ENCODE assay signal across 11 cellular contexts in the genomic region with DNA sequence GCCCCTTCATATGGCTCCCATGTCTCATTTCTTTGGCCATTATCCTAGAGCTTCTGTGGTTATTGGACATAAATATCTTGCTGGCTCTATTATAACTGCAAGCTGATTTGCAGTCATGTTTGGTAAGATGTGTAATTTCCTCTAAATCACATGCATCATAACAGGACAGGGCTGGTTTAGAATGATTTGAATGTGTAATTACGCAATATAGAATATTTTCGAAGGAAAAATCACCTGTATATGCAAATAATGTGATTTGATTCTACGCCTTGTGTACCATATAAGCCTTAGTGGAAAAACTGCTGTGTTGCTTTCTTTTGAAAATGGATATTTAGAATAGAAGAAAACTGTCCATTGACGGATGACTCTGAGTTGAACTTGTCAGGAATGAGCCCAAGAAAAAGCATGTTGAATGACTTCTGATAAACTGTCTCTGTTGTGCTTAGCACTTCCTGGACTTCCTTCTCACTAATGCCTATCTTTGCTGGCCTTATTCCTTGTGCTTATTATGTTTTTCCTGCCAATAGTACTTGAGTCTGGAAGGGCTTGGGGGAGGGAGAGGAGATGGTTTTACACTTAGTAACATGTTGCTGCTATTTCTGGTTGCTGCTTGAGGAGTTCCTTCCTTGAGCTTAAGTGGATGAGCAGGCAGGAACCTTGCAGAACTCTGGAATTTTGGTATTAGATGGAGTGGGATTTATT. TPM values are rescaled to one million over a fixed set of nuclear protein-coding genes. Genes with fewer than 3 reads are reported as not detected.
A peak's percentile ranks its signal among the peaks of the same experiment; 100 is the strongest.
DNase-seq lines count a peak whose midpoint lies in the region; ATAC-seq, FAIRE-seq and TF ChIP-seq lines count a peak whose summit lies in the region.
"Had no signal": no experiment of that assay in that cellular context is flagged by ENCODE, and none has a peak within 500 bp of the region (broad histone marks: within the 10 kb centered on the region; RNA-seq: fewer than 3 reads in every experiment).

No MANE protein-coding gene starts in this region.

- H3K27me3 ChIP-seq in HepG2 (ENCODE audit: control insufficient read depth in 1 of 2, insufficient read depth in 2 of 2, low read length in 2 of 2), result peaks cover 0 to 15% of the 10 kb centered on the region in 2 experiments; a peak in 3 of 5 replicates
- H3K27me3 ChIP-seq in upper lobe of left lung, result no peaks in the 10 kb centered on the region

- no peak for TF ChIP-seq POLR2A in HepG2 (IDR thresholded peaks at IDR 0.05; ENCODE audit: insufficient read depth in 1 of 2, low read depth in 2 of 2, low read length in 2 of 2)
- TF ChIP-seq POLR2A in upper lobe of left lung (IDR thresholded peaks at IDR 0.05), result no peak

- H3K4me3 ChIP-seq in HepG2 (replicated peaks in 1 of 3; ENCODE audit: insufficient read depth in 1 of 3, low read depth in 2 of 3, low read length in 3 of 3), result no peak overlapping the region
- H3K4me3 ChIP-seq in upper lobe of left lung, result no peak overlapping the region
- H3K4me3 ChIP-seq: colonic mucosa had no signal

- BruUV-seq in HepG2 (replicated peaks; lab: Mats Ljungman, UMichigan), result no TSS peak

- H3K4me1 ChIP-seq in HepG2 (ENCODE audit: insufficient read depth, low read length), result no peaks in the 10 kb centered on the region
- peaks cover 33 to 52% (median 42%) of the 10 kb centered on the region in 4 donors for H3K4me1 ChIP-seq in upper lobe of left lung

- no peak for TF ChIP-seq RAD21 in HepG2 (CRISPR knock-in tag; IDR thresholded peaks at IDR 0.05)

- H3K9me3 ChIP-seq in HepG2 (ENCODE audit: low read length) (no peaks in the 10 kb centered on the region), upper lobe of left lung (no peaks in the 10 kb centered on the region)
- H3K9me3 ChIP-seq: colonic mucosa had no signal

- ATAC-seq in HepG2 (no peak), upper lobe of left lung (ENCODE audit: low FRiP score in 2 of 2) (peak; percentile 69 to 77), GM21825 (IDR thresholded peaks at IDR 0.05; ENCODE audit: unreplicated experiment) (no peak), HG02759 (IDR thresholded peaks at IDR 0.05; ENCODE audit: unreplicated experiment) (no peak)
- ATAC-seq: naive thymus-derived CD8-positive, alpha-beta T cell had no signal

- DNase-seq in DMS53 (lab: John Stamatoyannopoulos, UW) (peak; percentile 26), DMS53 treated with DMSO at 0.1 percent for 48 hours (lab: John Stamatoyannopoulos, UW; ENCODE audit: unreplicated experiment) (no peak), dermis blood vessel endothelial cell (peak; percentile 85), HepG2 (ENCODE audit: low spot score) (no peak), upper lobe of left lung (peak in 1 of 2 donors; percentile 56), epidermal melanocyte (ENCODE audit: insufficient read length, low spot score) (no peak)
- DNase-seq: colonic mucosa; naive thymus-derived CD8-positive, alpha-beta T cell had no signal

- no peaks in the 10 kb centered on the region for H3K79me2 ChIP-seq in HepG2 (ENCODE audit: insufficient read depth, low read length)

- H4K20me1 ChIP-seq in HepG2 (ENCODE audit: insufficient read depth, low read length), result no peaks in the 10 kb centered on the region

- H3K9ac ChIP-seq in HepG2 (ENCODE audit: insufficient read depth, low read depth, low read length), result no peak overlapping the region

- H3K36me3 ChIP-seq in HepG2 (replicated peaks in 1 of 2; ENCODE audit: control insufficient read depth in 1 of 2, insufficient read depth in 2 of 2, low read length in 2 of 2) (no peaks in the 10 kb centered on the region), upper lobe of left lung (no peaks in the 10 kb centered on the region)
- H3K36me3 ChIP-seq: colonic mucosa had no signal

- H3K4me2 ChIP-seq in HepG2 (ENCODE audit: low read depth, low read length), result no peak overlapping the region

- CTCF ChIA-PET in HepG2 (lab: Yijun Ruan, JAX; ENCODE audit: low intra/inter-chr PET ratio, low total read pairs), result no interaction called here

- no peak overlapping the region for H3K27ac ChIP-seq in HepG2 (ENCODE audit: extremely low read length, insufficient read depth, low read length)
- peak overlapping the region; percentile 3 to 61 (median 49) for H3K27ac ChIP-seq in upper lobe of left lung
- H3K27ac ChIP-seq: colonic mucosa had no signal

- no peak overlapping the region for H2AFZ ChIP-seq in HepG2 (ENCODE audit: low read length)

- intact Hi-C loops in HepG2 (cut with micrococcal nuclease; ENCODE audit: unreplicated experiment), result no loop called here

- FAIRE-seq in HepG2 (lab: Jason Lieb, UNC), result no peak
- FAIRE-seq: A204.1 had no signal

- POLR2A ChIA-PET in HepG2 (lab: Yijun Ruan, JAX), result no interaction called here

- WGBS in HepG2 (ENCODE audit: low lambda C conversion rate), result 52% methylated on average over 4 of the region's 4 CpGs
- WGBS in upper lobe of left lung, 2 donors, result 42 to 45% methylated on average over 4 of the region's 4 CpGs

- TF ChIP-seq EP300 in HepG2 (IDR thresholded peaks at IDR 0.05; ENCODE audit: low read depth in 2 of 2, low read length in 2 of 2), result no peak
- no peak for TF ChIP-seq EP300 in HepG2 (CRISPR knock-in tag; IDR thresholded peaks at IDR 0.05; ENCODE audit: borderline replicate concordance)
- peak; percentile 29 to 79 (median 56) for TF ChIP-seq EP300 in upper lobe of left lung (IDR thresholded peaks at IDR 0.05)

- in situ Hi-C loops in HepG2 (cut with HindIII; ENCODE audit: extremely low pct_ligation_motif_present, low pct_unique_long_range_greater_than_20kb), result no loop called here

- TF ChIP-seq CTCF in HepG2 (CRISPR knock-in tag; IDR thresholded peaks at IDR 0.05) (no peak), upper lobe of left lung (IDR thresholded peaks at IDR 0.05) (no peak)

TF ChIP-seq in HepG2, 621 proteins besides CTCF, POLR2A, EP300 and RAD21 (continues in another document):
- peak; percentile 44; the same call in 1 of the 2 replicates for TF ChIP-seq CEBPB (IDR thresholded peaks at IDR 0.05; ENCODE audit: borderline replicate concordance, low read depth, low read length)
- no peak for TF ChIP-seq KLF6 (CRISPR knock-in tag; IDR thresholded peaks at IDR 0.05)
- TF ChIP-seq CC2D1A (CRISPR knock-in tag; IDR thresholded peaks at IDR 0.05), result no peak
- no peak for TF ChIP-seq MYC (CRISPR knock-in tag; IDR thresholded peaks at IDR 0.05; ENCODE audit: borderline replicate concordance)

RNA-seq across cellular contexts. Expression of gene CACHD1, which starts 6.5 kb away (rescaled TPM):
- total RNA-seq in dermis blood vessel endothelial cell, result 7.3 and 10.9 TPM in 2 replicates
- 0.11 TPM in 1 of 2 replicates, not detected in the other for total RNA-seq in HepG2 (2016; rRNA removed; fragmentation: Illumina TruSeq; extraction: Trizol)
- total RNA-seq in HepG2 (2016; cell fraction: cytosol; rRNA removed; fragmentation: Illumina TruSeq; extraction: Trizol; ENCODE audit: low read depth), result under 0.01 TPM in 1 of 2 replicates, not detected in the other
- total RNA-seq in HepG2 (2016; cell fraction: insoluble cytoplasmic fraction; rRNA removed; fragmentation: Illumina TruSeq; extraction: Trizol), result 0.03 and 0.09 TPM in 2 replicates
- 0.03 and 0.09 TPM in 2 replicates for total RNA-seq in HepG2 (2016; cell fraction: membrane; rRNA removed; fragmentation: Illumina TruSeq; extraction: Trizol)
- 0.13 and 0.19 TPM in 2 replicates for total RNA-seq in HepG2 (2016; cell fraction: nucleus; rRNA removed; fragmentation: Illumina TruSeq; extraction: Trizol)
- not detected in 2 replicates for polyA plus RNA-seq in HepG2 (2011; rRNA removed)
- not detected in 2 replicates for polyA plus RNA-seq in HepG2 (2011; cell fraction: cytosol; rRNA removed)
- polyA plus RNA-seq in HepG2 (2011; cell fraction: nucleus; rRNA removed), result 0.03 TPM in 2 replicates
- 0.03 TPM in 1 of 2 replicates, not detected in the other for polyA plus RNA-seq in HepG2 (2012)
- 0.03 TPM in 1 of 2 replicates, not detected in the other for polyA plus RNA-seq in HepG2 (2016; cell fraction: cytosol; fragmentation: Illumina TruSeq; extraction: Trizol; ENCODE audit: low read depth)
- polyA plus RNA-seq in HepG2 (2016; cell fraction: insoluble cytoplasmic fraction; fragmentation: Illumina TruSeq; extraction: Trizol; ENCODE audit: low read depth), result 0.17 TPM in 1 of 2 replicates, not detected in the other
- not detected in 2 replicates for polyA plus RNA-seq in HepG2 (2016; cell fraction: membrane; fragmentation: Illumina TruSeq; extraction: Trizol; ENCODE audit: low read depth)
- polyA plus RNA-seq in HepG2 (2016; cell fraction: nucleus; fragmentation: Illumina TruSeq; extraction: Trizol; ENCODE audit: insufficient read depth, low read depth), result 0.19 and 0.35 TPM in 2 replicates
- 0.08 and 0.68 TPM in 2 replicates for polyA minus RNA-seq in HepG2 (2011; rRNA and poly(A)+ RNA removed; ENCODE audit: low replicate concordance)
- polyA minus RNA-seq in HepG2 (2011; cell fraction: cytosol; rRNA and poly(A)+ RNA removed), result not detected in 2 replicates
- polyA minus RNA-seq in HepG2 (2011; cell fraction: nucleus; rRNA and poly(A)+ RNA removed), result 0.13 and 0.50 TPM in 2 replicates
- 10 to 100 TPM in 5 of 6 donors, 1 to 10 TPM in 1; 7.3 to 26.3 (median 22.9) TPM for total RNA-seq in upper lobe of left lung

Comparison
In these comparisons a context has a peak if more than half of its experiments do, and no peak if none do; other contexts are left out.
1. DNase-seq: peak in DMS53 (single experiment) and dermis blood vessel endothelial cell (single experiment); none in DMS53 treated with DMSO at 0.1 percent for 48 hours (single experiment), HepG2 (single experiment) and epidermal melanocyte (single experiment).
2. ATAC-seq: peak in upper lobe of left lung (2 of 2); none in HepG2 (single experiment), GM21825 (single experiment) and HG02759 (single experiment).